In the genomic region with DNA sequence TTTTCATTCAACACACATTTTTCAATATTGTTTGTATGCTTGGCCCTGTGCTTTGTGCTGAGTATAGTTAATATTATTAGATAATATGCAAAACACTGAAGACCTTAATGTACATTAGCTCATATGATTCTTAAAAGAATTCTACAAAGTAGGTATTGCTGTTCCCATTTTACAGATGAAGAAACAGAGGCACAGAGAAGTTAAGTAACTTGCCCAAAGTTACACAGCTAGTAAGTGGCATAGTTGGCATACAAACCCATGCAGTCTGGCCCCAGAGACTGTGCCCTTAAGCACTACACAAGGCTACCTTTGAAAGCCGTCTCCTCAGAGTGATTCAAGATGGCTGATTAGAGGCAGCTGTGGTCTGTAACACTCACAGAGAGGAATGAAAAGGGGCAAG, we compare ENCODE assay signal across 29 cellular contexts.
"Had no signal": no experiment of that assay in that cellular context is flagged by ENCODE, and none has a peak within 500 bp of the region (broad histone marks: within the 10 kb centered on the region; RNA-seq: fewer than 3 reads in every experiment).

No MANE protein-coding gene starts in this region.

- H3K27ac ChIP-seq: colonic mucosa, coronary artery, dorsolateral prefrontal cortex, epithelial cell of prostate, esophagus muscularis mucosa, esophagus squamous epithelium, foreskin keratinocyte, gastrocnemius medialis, gastroesophageal sphincter, heart left ventricle, heart right ventricle, hepatocyte had no signal

- DNase-seq: colonic mucosa; cortex of kidney; dermis blood vessel endothelial cell; dorsolateral prefrontal cortex; effector CD4-positive, alpha-beta T cell; effector CD8-positive, alpha-beta T cell; effector memory CD4-positive, alpha-beta T cell; effector memory CD8-positive, alpha-beta T cell; erythroblast; esophagus squamous epithelium; foreskin fibroblast; foreskin keratinocyte; foreskin melanocyte; gastrocnemius medialis; glutamatergic neuron; head of caudate nucleus; heart left ventricle; heart right ventricle had no signal

- FAIRE-seq: endometrium, endothelial cell of umbilical vein, frontal cortex had no signal

- H3K36me3 ChIP-seq: colonic mucosa, esophagus muscularis mucosa, esophagus squamous epithelium, gastrocnemius medialis, gastroesophageal sphincter, heart left ventricle, heart right ventricle had no signal

- H3K27ac Mint-ChIP-seq: dendritic cell treated with granulocyte-macrophage colony-stimulating factor and Interleukin-4, amounts not matched to agents 40 ng/mL and 50 ng/mL, for 4 days; effector memory CD8-positive, alpha-beta T cell; endodermal cell had no signal

- H3K4me2 ChIP-seq: hepatocyte had no signal

- ATAC-seq: effector memory CD8-positive, alpha-beta T cell; esophagus mucosa; foreskin keratinocyte; gastrocnemius medialis; gastroesophageal sphincter; heart left ventricle; heart right ventricle had no signal

- H3K27me3 Mint-ChIP-seq: effector memory CD8-positive, alpha-beta T cell had no signal

- H3K9me3 Mint-ChIP-seq: dendritic cell treated with granulocyte-macrophage colony-stimulating factor and Interleukin-4, amounts not matched to agents 40 ng/mL and 50 ng/mL, for 4 days; effector memory CD8-positive, alpha-beta T cell had no signal

- H3K4me1 ChIP-seq: colonic mucosa, esophagus muscularis mucosa, esophagus squamous epithelium, foreskin keratinocyte, gastrocnemius medialis, gastroesophageal sphincter, heart left ventricle, heart right ventricle had no signal

- H3K27me3 ChIP-seq: colonic mucosa, esophagus muscularis mucosa, esophagus squamous epithelium, foreskin keratinocyte, gastrocnemius medialis, gastroesophageal sphincter, heart left ventricle, heart right ventricle, hepatocyte had no signal

- H3K4me3 Mint-ChIP-seq: dendritic cell treated with granulocyte-macrophage colony-stimulating factor and Interleukin-4, amounts not matched to agents 40 ng/mL and 50 ng/mL, for 4 days; effector memory CD8-positive, alpha-beta T cell; endodermal cell had no signal

- H3K9me3 ChIP-seq: colonic mucosa, esophagus muscularis mucosa, esophagus squamous epithelium, gastrocnemius medialis, gastroesophageal sphincter, heart left ventricle, heart right ventricle had no signal

- H3K4me3 ChIP-seq: colonic mucosa, coronary artery, dorsolateral prefrontal cortex, esophagus muscularis mucosa, esophagus squamous epithelium, gastrocnemius medialis, gastroesophageal sphincter, heart left ventricle, heart right ventricle, hepatocyte had no signal

- H2AFZ ChIP-seq: hepatocyte had no signal

- H3K79me2 ChIP-seq: hepatocyte had no signal
